Comparison of ENCODE assay signal across 11 cellular contexts in genomic region chr4:88599714-88600113, GRCh38. TPM values are rescaled to one million over a fixed set of nuclear protein-coding genes. Genes with fewer than 3 reads are reported as not detected.
DNase-seq lines count a peak whose midpoint lies in the region; ATAC-seq, FAIRE-seq and TF ChIP-seq lines count a peak whose summit lies in the region.
"Had no signal": no experiment of that assay in that cellular context is flagged by ENCODE, and none has a peak within 500 bp of the region (broad histone marks: within the 10 kb centered on the region; RNA-seq: fewer than 3 reads in every experiment).

No MANE protein-coding gene starts in this region.

- no peaks in the 10 kb centered on the region for H3K27me3 ChIP-seq in suprapubic skin

- peak overlapping the region; percentile 61 for H3K27ac Mint-ChIP-seq in activated naive CD8-positive, alpha-beta T cell treated with anti-CD3 and anti-CD28 coated beads, Interleukin-2, amount 50 U/mL, for 24 hours
- H3K27ac Mint-ChIP-seq in mesothelial cell of epicardium, result no peak overlapping the region

- H3K9ac ChIP-seq in kidney (ENCODE audit: low read length in 2 of 2), result no peak overlapping the region

- no peaks in the 10 kb centered on the region for H3K27me3 Mint-ChIP-seq in activated naive CD8-positive, alpha-beta T cell treated with anti-CD3 and anti-CD28 coated beads, Interleukin-2, amount 50 U/mL, for 24 hours
- H3K27me3 Mint-ChIP-seq in mesothelial cell of epicardium (ENCODE audit: low read depth), result no peaks in the 10 kb centered on the region

- WGBS in suprapubic skin, result 63% methylated on average over 1 of the region's 1 CpG

- no peak for DNase-seq in activated CD4-positive, CD25-positive, alpha-beta regulatory T cell treated with anti-CD3 and anti-CD28 coated beads, Interleukin-2, amount 50 U/mL, for 72 hours
- DNase-seq in activated naive CD8-positive, alpha-beta T cell treated with anti-CD3 and anti-CD28 coated beads, Interleukin-2, amount 50 U/mL, for 24 hours, result no peak
- no peak for DNase-seq in kidney
- no peak for DNase-seq in suprapubic skin (ENCODE audit: low spot score in 2 of 2)
- no peak for DNase-seq in DMS153 treated with DMSO at 0.1 percent for 48 hours (lab: John Stamatoyannopoulos, UW; ENCODE audit: unreplicated experiment)
- DNase-seq in NCI-H1092 (lab: John Stamatoyannopoulos, UW), result no peak
- DNase-seq in mesothelial cell of epicardium (ENCODE audit: low spot score in 2 of 2, unreplicated experiment in 2 of 2), result no peak
- DNase-seq: ACHN; activated effector memory CD4-positive, alpha-beta T cell treated with Interleukin-2 at 50 U/mL for 16 hours; NCI-H1105 treated with DMSO at 0.1 percent for 48 hours had no signal

- no peak for TF ChIP-seq EP300 in suprapubic skin (IDR thresholded peaks at IDR 0.05)

- peak overlapping the region; percentile 21 for H3K4me3 Mint-ChIP-seq in activated naive CD8-positive, alpha-beta T cell treated with anti-CD3 and anti-CD28 coated beads, Interleukin-2, amount 50 U/mL, for 24 hours
- no peak overlapping the region for H3K4me3 Mint-ChIP-seq in mesothelial cell of epicardium

- peak; percentile 71 to 76 for ATAC-seq in activated CD4-positive, CD25-positive, alpha-beta regulatory T cell treated with anti-CD3 and anti-CD28 coated beads, Interleukin-2, amount 50 U/mL, for 24 hours
- ATAC-seq in activated naive CD8-positive, alpha-beta T cell treated with anti-CD3 and anti-CD28 coated beads, Interleukin-2, amount 50 U/mL, for 24 hours, result no peak

- TF ChIP-seq CTCF in kidney (IDR thresholded peaks at IDR 0.05; ENCODE audit: borderline replicate concordance, extremely low read depth, insufficient read depth), result no peak
- TF ChIP-seq CTCF in suprapubic skin (IDR thresholded peaks at IDR 0.05), result no peak
- no peak for TF ChIP-seq CTCF in mesothelial cell of epicardium (IDR thresholded peaks at IDR 0.05; ENCODE audit: unreplicated experiment)

- no peaks in the 10 kb centered on the region for H3K9me3 Mint-ChIP-seq in activated naive CD8-positive, alpha-beta T cell treated with anti-CD3 and anti-CD28 coated beads, Interleukin-2, amount 50 U/mL, for 24 hours
- H3K9me3 Mint-ChIP-seq in mesothelial cell of epicardium, result peaks cover 5% of the 10 kb centered on the region

- H3K36me3 Mint-ChIP-seq in activated naive CD8-positive, alpha-beta T cell treated with anti-CD3 and anti-CD28 coated beads, Interleukin-2, amount 50 U/mL, for 24 hours (ENCODE audit: low read depth), result peaks cover 28% of the 10 kb centered on the region
- peaks cover 10% of the 10 kb centered on the region for H3K36me3 Mint-ChIP-seq in mesothelial cell of epicardium

- no peaks in the 10 kb centered on the region for H3K9me3 ChIP-seq in kidney (ENCODE audit: control insufficient read depth in 1 of 2, low read length in 2 of 2)
- H3K9me3 ChIP-seq in suprapubic skin, result no peaks in the 10 kb centered on the region

- H3K4me3 ChIP-seq in kidney (ENCODE audit: low read length in 2 of 2) (peak overlapping the region; percentile 15 to 20), suprapubic skin (no peak overlapping the region)

- no peak overlapping the region for H3K27ac ChIP-seq in kidney (ENCODE audit: low read depth in 2 of 2, low read length in 2 of 2)
- peak overlapping the region; percentile 61 for H3K27ac ChIP-seq in suprapubic skin

- peaks cover 15 to 21% of the 10 kb centered on the region in 2 donors for H3K4me1 ChIP-seq in kidney (ENCODE audit: control insufficient read depth in 1 of 2, insufficient read depth in 1 of 2, low read depth in 1 of 2, low read length in 2 of 2)
- H3K4me1 ChIP-seq in suprapubic skin, result peaks cover 37% of the 10 kb centered on the region

- peaks cover 68% of the 10 kb centered on the region for H3K4me1 Mint-ChIP-seq in activated naive CD8-positive, alpha-beta T cell treated with anti-CD3 and anti-CD28 coated beads, Interleukin-2, amount 50 U/mL, for 24 hours
- peaks cover 43% of the 10 kb centered on the region for H3K4me1 Mint-ChIP-seq in mesothelial cell of epicardium

- intact Hi-C loops in kidney (cut with DNase I), result no loop called here

- no peak for FAIRE-seq in kidney (lab: Jason Lieb, UNC)

- no peak for TF ChIP-seq POLR2A in suprapubic skin (IDR thresholded peaks at IDR 0.05)

- H3K36me3 ChIP-seq in kidney (ENCODE audit: control insufficient read depth in 1 of 2, insufficient read depth in 2 of 2, low read length in 2 of 2) (peaks cover 3 to 7% of the 10 kb centered on the region in 2 donors), suprapubic skin (peaks cover 28% of the 10 kb centered on the region)

RNA-seq across cellular contexts. Expression of gene HERC3, which starts 7.4 kb away (rescaled TPM):
- total RNA-seq in kidney (58.4 TPM), suprapubic skin (100 to 1,000 TPM in 1 of 4 donors, 10 to 100 TPM in 3; 41.6 to 110 (median 48.0) TPM), mesothelial cell of epicardium (15.8 to 17.2 TPM (median 17.0 TPM) in 3 replicates)
- polyA plus RNA-seq in kidney (ENCODE audit: insufficient read depth, low read depth, low replicate concordance), result 6.3 TPM
